In genomic region chr15:71463156-71463555, GRCh38 we compare ENCODE assay signal across 32 cellular contexts.
"Had no signal": no experiment of that assay in that cellular context is flagged by ENCODE, and none has a peak within 500 bp of the region (broad histone marks: within the 10 kb centered on the region; RNA-seq: fewer than 3 reads in every experiment).

No MANE protein-coding gene starts in this region.

- H3K27me3 Mint-ChIP-seq: activated CD4-positive, alpha-beta memory T cell treated with anti-CD3 and anti-CD28 coated beads for 36 hours had no signal

- H3K4me1 ChIP-seq: body of pancreas, breast epithelium had no signal

- H3K9me3 Mint-ChIP-seq: activated B cell treated with CpG ODN at 0.5 μM for 24 hours; activated CD4-positive, alpha-beta memory T cell treated with anti-CD3 and anti-CD28 coated beads for 36 hours; activated CD4-positive, alpha-beta T cell treated with anti-CD3 and anti-CD28 coated beads, Interleukin-2, amount 10 ng/mL, durations not matched to agents 24 days and 14 days; activated CD8-positive, alpha-beta T cell treated with anti-CD3 and anti-CD28 coated beads for 36 hours; activated naive CD4-positive, alpha-beta T cell treated with anti-CD3 and anti-CD28 coated beads for 36 hours; activated naive CD8-positive, alpha-beta T cell treated with anti-CD3 and anti-CD28 coated beads for 36 hours; activated T-cell treated with anti-CD3 and anti-CD28 coated beads, Interleukin-2, amount 50 U/mL, for 4 hours; activated T-cell treated with anti-CD3 and anti-CD28 coated beads, Interleukin-2, amount 50 U/mL, for 72 hours; activated T-helper 1 cell treated with anti-CD3 and anti-CD28 coated beads, Interleukin-12 subunit alpha, Interleukin-12 subunit beta, Interleukin-2, Interleukin-4 antibody, amounts not matched to agents 30 ng/mL and 10 ng/mL and 1 ng/mL, durations not matched to agents 14 hours and 24 hours and 36 hours; activated T-helper 17 cell treated with anti-CD3 and anti-CD28 coated beads, Interleukin-2, amount 50 U/mL, for 72 hours; central memory CD8-positive, alpha-beta T cell; T-cell had no signal

- H3K4me1 Mint-ChIP-seq: activated B cell treated with CpG ODN at 0.5 μM for 24 hours; activated CD4-positive, alpha-beta T cell treated with anti-CD3 and anti-CD28 coated beads, Interleukin-2, amount 10 ng/mL, durations not matched to agents 24 days and 14 days; activated naive CD8-positive, alpha-beta T cell treated with anti-CD3 and anti-CD28 coated beads for 36 hours; activated T-helper 17 cell treated with anti-CD3 and anti-CD28 coated beads, Interleukin-2, amount 50 U/mL, for 72 hours; central memory CD8-positive, alpha-beta T cell; T-cell; T-helper 17 cell had no signal

- DNase-seq: activated B cell treated with CpG ODN at 0.5 μM for 24 hours; activated CD4-positive, alpha-beta memory T cell treated with anti-CD3 and anti-CD28 coated beads for 36 hours; activated CD4-positive, alpha-beta T cell treated with anti-CD3 and anti-CD28 coated beads for 4 hours; activated CD4-positive, alpha-beta T cell treated with anti-CD3 and anti-CD28 coated beads, Interleukin-2, amount 10 ng/mL, durations not matched to agents 24 days and 14 days; activated CD4-positive, alpha-beta T cell treated with anti-CD3 and anti-CD28 coated beads, Interleukin-2, amount 50 U/mL, for 1 hour; activated CD4-positive, alpha-beta T cell treated with anti-CD3 and anti-CD28 coated beads, Interleukin-2, amount 50 U/mL, for 4 hours; activated CD4-positive, CD25-positive, alpha-beta regulatory T cell treated with anti-CD3 and anti-CD28 coated beads, Interleukin-2, amount 50 U/mL, for 72 hours; activated CD8-positive, alpha-beta memory T cell treated with anti-CD3 and anti-CD28 coated beads, Interleukin-2, amount 50 U/mL, for 4 hours; activated CD8-positive, alpha-beta T cell treated with anti-CD3 and anti-CD28 coated beads for 36 hours; activated effector memory CD4-positive, alpha-beta T cell treated with anti-CD3 and anti-CD28 coated beads, Interleukin-2, amount 50 U/mL, for 16 hours; activated gamma-delta T cell treated with Interleukin-2 at 50 U/mL for 16 hours; activated naive CD4-positive, alpha-beta T cell; activated naive CD4-positive, alpha-beta T cell treated with anti-CD3 and anti-CD28 coated beads for 36 hours; activated naive CD4-positive, alpha-beta T cell treated with anti-CD3 and anti-CD28 coated beads, Interleukin-2, amount 50 U/mL, for 16 hours; activated naive CD8-positive, alpha-beta T cell treated with anti-CD3 and anti-CD28 coated beads for 36 hours; activated T-cell treated with anti-CD3 and anti-CD28 coated beads for 4 hours; activated T-cell treated with anti-CD3 and anti-CD28 coated beads, Interleukin-2, amount 50 U/mL, for 1 hour; activated T-cell treated with anti-CD3 and anti-CD28 coated beads, Interleukin-2, amount 50 U/mL, for 4 hours; activated T-cell treated with anti-CD3 and anti-CD28 coated beads, Interleukin-2, amount 50 U/mL, for 72 hours; amniotic stem cell; aorta; body of pancreas; brain microvascular endothelial cell; T-cell; T-helper 17 cell had no signal

- H3K27ac Mint-ChIP-seq: activated B cell treated with CpG ODN at 0.5 μM for 24 hours; activated CD4-positive, alpha-beta memory T cell treated with anti-CD3 and anti-CD28 coated beads for 36 hours; activated CD4-positive, alpha-beta T cell treated with anti-CD3 and anti-CD28 coated beads, Interleukin-2, amount 10 ng/mL, durations not matched to agents 24 days and 14 days; activated CD8-positive, alpha-beta T cell treated with anti-CD3 and anti-CD28 coated beads for 36 hours; activated naive CD4-positive, alpha-beta T cell treated with anti-CD3 and anti-CD28 coated beads for 36 hours; activated naive CD4-positive, alpha-beta T cell treated with anti-CD3 and anti-CD28 coated beads, Interleukin-2, amount 50 U/mL, for 72 hours; activated naive CD8-positive, alpha-beta T cell treated with anti-CD3 and anti-CD28 coated beads for 36 hours; activated T-cell treated with anti-CD3 and anti-CD28 coated beads, Interleukin-2, amount 50 U/mL, for 72 hours; activated T-helper 1 cell treated with anti-CD3 and anti-CD28 coated beads, Interleukin-12 subunit alpha, Interleukin-12 subunit beta, Interleukin-2, Interleukin-4 antibody, amounts not matched to agents 30 ng/mL and 10 ng/mL and 1 ng/mL, durations not matched to agents 14 hours and 24 hours and 36 hours; activated T-helper 17 cell treated with anti-CD3 and anti-CD28 coated beads, Interleukin-2, amount 50 U/mL, for 72 hours; T-cell; T-helper 17 cell had no signal

- H3K9me3 ChIP-seq: adrenal gland, body of pancreas, breast epithelium had no signal

- ATAC-seq: activated CD8-positive, alpha-beta T cell treated with anti-CD3 and anti-CD28 coated beads for 36 hours; activated naive CD4-positive, alpha-beta T cell treated with anti-CD3 and anti-CD28 coated beads, Interleukin-2, amount 50 U/mL, for 72 hours; activated T-cell treated with anti-CD3 and anti-CD28 coated beads, Interleukin-2, amount 50 U/mL, for 4 hours; activated T-cell treated with anti-CD3 and anti-CD28 coated beads, Interleukin-2, amount 50 U/mL, for 72 hours; activated T-helper 17 cell treated with anti-CD3 and anti-CD28 coated beads, Interleukin-2, amount 50 U/mL, for 72 hours; body of pancreas; T-cell; T-helper 17 cell had no signal

- H3K27ac ChIP-seq: adrenal gland, body of pancreas, brain microvascular endothelial cell, breast epithelium, VCaP had no signal

- H3K36me3 Mint-ChIP-seq: activated CD4-positive, alpha-beta memory T cell treated with anti-CD3 and anti-CD28 coated beads for 36 hours; activated naive CD4-positive, alpha-beta T cell treated with anti-CD3 and anti-CD28 coated beads, Interleukin-2, amount 50 U/mL, for 72 hours; activated naive CD8-positive, alpha-beta T cell treated with anti-CD3 and anti-CD28 coated beads for 36 hours; T-cell had no signal

- H3K4me3 ChIP-seq: adrenal gland, body of pancreas, breast epithelium had no signal

- H3K27me3 ChIP-seq: adrenal gland, body of pancreas, brain microvascular endothelial cell, breast epithelium had no signal

- H3K4me3 Mint-ChIP-seq: activated B cell treated with CpG ODN at 0.5 μM for 24 hours; activated CD4-positive, alpha-beta memory T cell treated with anti-CD3 and anti-CD28 coated beads for 36 hours; activated CD4-positive, alpha-beta T cell treated with anti-CD3 and anti-CD28 coated beads, Interleukin-2, amount 10 ng/mL, durations not matched to agents 24 days and 14 days; activated CD8-positive, alpha-beta T cell treated with anti-CD3 and anti-CD28 coated beads for 36 hours; activated naive CD4-positive, alpha-beta T cell treated with anti-CD3 and anti-CD28 coated beads for 36 hours; activated naive CD8-positive, alpha-beta T cell treated with anti-CD3 and anti-CD28 coated beads for 36 hours; activated T-cell treated with anti-CD3 and anti-CD28 coated beads, Interleukin-2, amount 50 U/mL, for 4 hours; activated T-cell treated with anti-CD3 and anti-CD28 coated beads, Interleukin-2, amount 50 U/mL, for 72 hours; activated T-helper 1 cell treated with anti-CD3 and anti-CD28 coated beads, Interleukin-12 subunit alpha, Interleukin-12 subunit beta, Interleukin-2, Interleukin-4 antibody, amounts not matched to agents 30 ng/mL and 10 ng/mL and 1 ng/mL, durations not matched to agents 14 hours and 24 hours and 36 hours; activated T-helper 17 cell treated with anti-CD3 and anti-CD28 coated beads, Interleukin-2, amount 50 U/mL, for 72 hours; central memory CD8-positive, alpha-beta T cell; T-cell; T-helper 17 cell had no signal

- H3K36me3 ChIP-seq: adrenal gland, brain microvascular endothelial cell, breast epithelium had no signal
